ENCODE assay signal across 24 cellular contexts in the genomic region with DNA sequence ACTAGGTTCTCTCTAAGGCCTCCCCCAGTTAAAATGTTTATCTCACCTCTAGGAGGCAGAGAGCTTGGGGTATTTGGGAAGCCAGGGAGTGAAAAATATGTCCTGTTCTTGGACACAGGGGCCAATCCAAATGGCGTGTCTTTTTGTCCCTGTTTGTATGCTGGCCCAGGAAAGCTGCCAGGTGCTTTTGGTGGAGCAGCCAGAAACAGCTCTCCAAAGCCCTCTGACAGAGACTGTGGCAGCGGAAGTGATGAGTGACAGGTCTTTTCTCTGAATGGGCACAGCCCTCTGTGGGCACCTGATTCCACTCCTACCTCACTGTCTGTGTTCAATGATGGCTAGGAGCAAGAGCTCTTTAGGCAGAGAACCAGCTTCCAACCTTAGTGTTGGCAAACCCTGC.
DNase-seq lines count a peak whose midpoint lies in the region; ATAC-seq and TF ChIP-seq lines count a peak whose summit lies in the region.
"Had no signal": no experiment of that assay in that cellular context is flagged by ENCODE, and none has a peak within 500 bp of the region (broad histone marks: within the 10 kb centered on the region; RNA-seq: fewer than 3 reads in every experiment).

No MANE protein-coding gene starts in this region.

- H3F3A ChIP-seq in neural progenitor cell (ENCODE audit: low read depth): peaks cover 26% of the 10 kb centered on the region

- POLR2A ChIA-PET in WTC11 (lab: Charles Lee): no interaction called here

- H3K4me2 ChIP-seq in neural progenitor cell: peak overlapping the region; percentile 58
- H3K4me2 ChIP-seq: KMS-11 had no signal

- H3K4me1 ChIP-seq in neural progenitor cell (peaks cover 69% of the 10 kb centered on the region), uterus (no peaks in the 10 kb centered on the region), ascending aorta (no peaks in the 10 kb centered on the region)
- H3K4me1 ChIP-seq: psoas muscle, testis, vagina had no signal

- no peaks in the 10 kb centered on the region for H3K36me3 ChIP-seq in WERI-Rb-1
- H3K36me3 ChIP-seq in neural progenitor cell: no peaks in the 10 kb centered on the region
- H3K36me3 ChIP-seq in uterus: no peaks in the 10 kb centered on the region
- H3K36me3 ChIP-seq in ascending aorta: no peaks in the 10 kb centered on the region
- H3K36me3 ChIP-seq: Peyer's patch, vagina had no signal

- intact Hi-C loops in uterus (cut with DNase I; ENCODE audit: low total_unique reads): no loop called here
- intact Hi-C loops in ascending aorta (cut with DNase I): no loop called here

- H3K9me3 ChIP-seq in WERI-Rb-1 (ENCODE audit: severe bottlenecking): no peaks in the 10 kb centered on the region
- no peaks in the 10 kb centered on the region for H3K9me3 ChIP-seq in neural progenitor cell (ENCODE audit: low read depth)
- H3K9me3 ChIP-seq in uterus: no peaks in the 10 kb centered on the region
- no peaks in the 10 kb centered on the region for H3K9me3 ChIP-seq in ascending aorta
- H3K9me3 ChIP-seq: Peyer's patch, psoas muscle, testis, vagina had no signal

- H3K4me3 Mint-ChIP-seq in neural progenitor cell: no peak overlapping the region
- H3K4me3 Mint-ChIP-seq in WTC11: no peak overlapping the region
- H3K4me3 Mint-ChIP-seq: activated T-cell treated with anti-CD3 and anti-CD28 coated beads, Interleukin-2, amount 50 U/mL, for 24 hours; CD4-positive, CD25-positive, alpha-beta regulatory T cell; stimulated activated memory B cell treated with anti-CD40 and anti-IgM and Interleukin-4, amounts not matched to agents 10 μg/mL and 1 μg/mL and 100 μg/mL, for 72 hours had no signal

- H3K9ac ChIP-seq in neural progenitor cell: no peak overlapping the region
- H3K9ac ChIP-seq: KMS-11 had no signal

- H3K27me3 Mint-ChIP-seq in neural progenitor cell (ENCODE audit: insufficient read depth, low read depth) (peaks cover 10% of the 10 kb centered on the region), WTC11 (ENCODE audit: low read depth) (no peaks in the 10 kb centered on the region)
- H3K27me3 Mint-ChIP-seq: CD4-positive, CD25-positive, alpha-beta regulatory T cell; stimulated activated memory B cell treated with anti-CD40 and anti-IgM and Interleukin-4, amounts not matched to agents 10 μg/mL and 1 μg/mL and 100 μg/mL, for 72 hours had no signal

- no peak overlapping the region for H3K27ac Mint-ChIP-seq in neural progenitor cell
- no peak overlapping the region for H3K27ac Mint-ChIP-seq in WTC11
- H3K27ac Mint-ChIP-seq: activated T-cell treated with anti-CD3 and anti-CD28 coated beads, Interleukin-2, amount 50 U/mL, for 24 hours; CD4-positive, CD25-positive, alpha-beta regulatory T cell; stimulated activated memory B cell treated with anti-CD40 and anti-IgM and Interleukin-4, amounts not matched to agents 10 μg/mL and 1 μg/mL and 100 μg/mL, for 72 hours had no signal

- TF ChIP-seq CTCF in WERI-Rb-1 (IDR thresholded peaks at IDR 0.05; ENCODE audit: low read depth, low read length): no peak
- TF ChIP-seq CTCF in neural progenitor cell (IDR thresholded peaks at IDR 0.05): no peak
- TF ChIP-seq CTCF in WTC11 (IDR thresholded peaks at IDR 0.05): no peak
- TF ChIP-seq CTCF in uterus (IDR thresholded peaks at IDR 0.05): no peak
- TF ChIP-seq CTCF in ascending aorta (IDR thresholded peaks at IDR 0.05): no peak

- H3K4me3 ChIP-seq in WERI-Rb-1 (ENCODE audit: low read depth, low read length) (no peak overlapping the region), neural progenitor cell (peak overlapping the region; percentile 9), uterus (no peak overlapping the region), ascending aorta (no peak overlapping the region)
- H3K4me3 ChIP-seq: Peyer's patch, psoas muscle, skin epidermis, testis, vagina had no signal

- DNase-seq in NCI-H1092 treated with DMSO at 0.1 percent for 48 hours (lab: John Stamatoyannopoulos, UW) (peak; percentile 86), NCI-H2029 treated with DMSO at 0.1 percent for 48 hours (lab: John Stamatoyannopoulos, UW) (peak; percentile 92), WERI-Rb-1 (no peak), neural progenitor cell (ENCODE audit: low spot score) (no peak), WTC11 (ENCODE audit: low spot score) (no peak), uterus (no peak), ascending aorta (ENCODE audit: low spot score in 2 of 2) (no peak)
- DNase-seq: activated CD4-positive, CD25-positive, alpha-beta regulatory T cell treated with anti-CD3 and anti-CD28 coated beads, Interleukin-2, amount 50 U/mL, for 72 hours; activated CD8-positive, alpha-beta memory T cell treated with anti-CD3 and anti-CD28 coated beads for 24 hours; activated naive CD4-positive, alpha-beta T cell; activated T-cell treated with anti-CD3 and anti-CD28 coated beads, Interleukin-2, amount 50 U/mL, for 24 hours; CD4-positive, CD25-positive, alpha-beta regulatory T cell; DND-41; head of caudate nucleus; left colon; NCI-H446; Peyer's patch; psoas muscle; testis had no signal

- CTCF ChIA-PET in WTC11 (lab: Charles Lee): interaction anchor here (0.7 to 1.8 kb wide), 2 partner anchors 117 to 136 kb away, joined by 3 to 8 read pairs; no protein-coding TSS in a partner anchor

- peaks cover 63% of the 10 kb centered on the region for H3K4me1 Mint-ChIP-seq in neural progenitor cell
- H3K4me1 Mint-ChIP-seq in WTC11: peaks cover 63% of the 10 kb centered on the region
- H3K4me1 Mint-ChIP-seq: CD4-positive, CD25-positive, alpha-beta regulatory T cell; stimulated activated memory B cell treated with anti-CD40 and anti-IgM and Interleukin-4, amounts not matched to agents 10 μg/mL and 1 μg/mL and 100 μg/mL, for 72 hours had no signal

- no peak for ATAC-seq in WTC11
- ATAC-seq: left colon; psoas muscle; stimulated activated memory B cell treated with anti-CD40 and anti-IgM and Interleukin-4, amounts not matched to agents 10 μg/mL and 1 μg/mL and 100 μg/mL, for 72 hours had no signal

- TF ChIP-seq POLR2A in uterus (IDR thresholded peaks at IDR 0.05): no peak

- 0 out of 2 replicates have a peak overlapping the region, but pooled peaks have one; percentile 19 for H3K27ac ChIP-seq in WERI-Rb-1
- peak overlapping the region; percentile 67 for H3K27ac ChIP-seq in neural progenitor cell
- H3K27ac ChIP-seq in uterus: no peak overlapping the region
- no peak overlapping the region for H3K27ac ChIP-seq in ascending aorta
- H3K27ac ChIP-seq: KMS-11, Peyer's patch, psoas muscle, skin epidermis, testis, vagina had no signal

- H4K20me1 ChIP-seq in neural progenitor cell (ENCODE audit: low read depth): no peaks in the 10 kb centered on the region

- H3K27me3 ChIP-seq in WERI-Rb-1 (ENCODE audit: insufficient read depth, low read depth, severe bottlenecking) (no peaks in the 10 kb centered on the region), neural progenitor cell (no peaks in the 10 kb centered on the region), uterus (no peaks in the 10 kb centered on the region), ascending aorta (no peaks in the 10 kb centered on the region)
- H3K27me3 ChIP-seq: Peyer's patch, testis, vagina had no signal

- no peak overlapping the region for H2AFZ ChIP-seq in neural progenitor cell (replicated peaks)

- H3K9me3 Mint-ChIP-seq in neural progenitor cell: no peaks in the 10 kb centered on the region
- H3K9me3 Mint-ChIP-seq in WTC11: no peaks in the 10 kb centered on the region
- H3K9me3 Mint-ChIP-seq: activated T-cell treated with anti-CD3 and anti-CD28 coated beads, Interleukin-2, amount 50 U/mL, for 24 hours; neural crest cell; stimulated activated memory B cell treated with anti-CD40 and anti-IgM and Interleukin-4, amounts not matched to agents 10 μg/mL and 1 μg/mL and 100 μg/mL, for 72 hours had no signal

- H3K36me3 Mint-ChIP-seq in neural progenitor cell: no peaks in the 10 kb centered on the region
- no peaks in the 10 kb centered on the region for H3K36me3 Mint-ChIP-seq in WTC11
- H3K36me3 Mint-ChIP-seq: CD4-positive, CD25-positive, alpha-beta regulatory T cell; stimulated activated memory B cell treated with anti-CD40 and anti-IgM and Interleukin-4, amounts not matched to agents 10 μg/mL and 1 μg/mL and 100 μg/mL, for 72 hours had no signal

- H3K79me2 ChIP-seq in neural progenitor cell (ENCODE audit: low read depth): no peaks in the 10 kb centered on the region

TF ChIP-seq in WTC11, 78 proteins besides CTCF, POLR2A, EP300 and RAD21 (continues in another document):
- no peak for TF ChIP-seq ZNF396 (CRISPR knock-in tag; IDR thresholded peaks at IDR 0.05; ENCODE audit: borderline replicate concordance)
- TF ChIP-seq NFE2L1 (CRISPR knock-in tag; IDR thresholded peaks at IDR 0.05): no peak
- TF ChIP-seq, protein P1, sequence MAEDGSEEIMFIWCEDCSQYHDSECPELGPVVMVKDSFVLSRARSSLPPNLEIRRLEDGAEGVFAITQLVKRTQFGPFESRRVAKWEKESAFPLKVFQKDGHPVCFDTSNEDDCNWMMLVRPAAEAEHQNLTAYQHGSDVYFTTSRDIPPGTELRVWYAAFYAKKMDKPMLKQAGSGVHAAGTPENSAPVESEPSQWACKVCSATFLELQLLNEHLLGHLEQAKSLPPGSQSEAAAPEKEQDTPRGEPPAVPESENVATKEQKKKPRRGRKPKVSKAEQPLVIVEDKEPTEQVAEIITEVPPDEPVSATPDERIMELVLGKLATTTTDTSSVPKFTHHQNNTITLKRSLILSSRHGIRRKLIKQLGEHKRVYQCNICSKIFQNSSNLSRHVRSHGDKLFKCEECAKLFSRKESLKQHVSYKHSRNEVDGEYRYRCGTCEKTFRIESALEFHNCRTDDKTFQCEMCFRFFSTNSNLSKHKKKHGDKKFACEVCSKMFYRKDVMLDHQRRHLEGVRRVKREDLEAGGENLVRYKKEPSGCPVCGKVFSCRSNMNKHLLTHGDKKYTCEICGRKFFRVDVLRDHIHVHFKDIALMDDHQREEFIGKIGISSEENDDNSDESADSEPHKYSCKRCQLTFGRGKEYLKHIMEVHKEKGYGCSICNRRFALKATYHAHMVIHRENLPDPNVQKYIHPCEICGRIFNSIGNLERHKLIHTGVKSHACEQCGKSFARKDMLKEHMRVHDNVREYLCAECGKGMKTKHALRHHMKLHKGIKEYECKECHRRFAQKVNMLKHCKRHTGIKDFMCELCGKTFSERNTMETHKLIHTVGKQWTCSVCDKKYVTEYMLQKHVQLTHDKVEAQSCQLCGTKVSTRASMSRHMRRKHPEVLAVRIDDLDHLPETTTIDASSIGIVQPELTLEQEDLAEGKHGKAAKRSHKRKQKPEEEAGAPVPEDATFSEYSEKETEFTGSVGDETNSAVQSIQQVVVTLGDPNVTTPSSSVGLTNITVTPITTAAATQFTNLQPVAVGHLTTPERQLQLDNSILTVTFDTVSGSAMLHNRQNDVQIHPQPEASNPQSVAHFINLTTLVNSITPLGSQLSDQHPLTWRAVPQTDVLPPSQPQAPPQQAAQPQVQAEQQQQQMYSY (CRISPR knock-in tag; IDR thresholded peaks at IDR 0.05): no peak
- TF ChIP-seq TEAD4 (CRISPR knock-in tag; IDR thresholded peaks at IDR 0.05): no peak
- TF ChIP-seq TCF7 (CRISPR knock-in tag; IDR thresholded peaks at IDR 0.05; ENCODE audit: low read depth): no peak
- TF ChIP-seq, protein P2, sequence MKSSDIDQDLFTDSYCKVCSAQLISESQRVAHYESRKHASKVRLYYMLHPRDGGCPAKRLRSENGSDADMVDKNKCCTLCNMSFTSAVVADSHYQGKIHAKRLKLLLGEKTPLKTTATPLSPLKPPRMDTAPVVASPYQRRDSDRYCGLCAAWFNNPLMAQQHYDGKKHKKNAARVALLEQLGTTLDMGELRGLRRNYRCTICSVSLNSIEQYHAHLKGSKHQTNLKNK (CRISPR knock-in tag; IDR thresholded peaks at IDR 0.05): no peak

Comparison
In these comparisons a context has a peak if more than half of its experiments do, and no peak if none do; other contexts are left out.
1. DNase-seq: peak in NCI-H1092 treated with DMSO at 0.1 percent for 48 hours (single experiment) and NCI-H2029 treated with DMSO at 0.1 percent for 48 hours (single experiment); none in WERI-Rb-1 (single experiment), neural progenitor cell (single experiment), WTC11 (single experiment), uterus (0 of 2) and ascending aorta (0 of 2).
2. H3K27ac ChIP-seq: peak in WERI-Rb-1 (single experiment) and neural progenitor cell (single experiment); none in uterus (0 of 2) and ascending aorta (0 of 2).